Comparison of ENCODE assay signal across 19 cellular contexts in genomic region chr6:56899311-56899710, GRCh38. TPM values are rescaled to one million over a fixed set of nuclear protein-coding genes. Genes with fewer than 3 reads are reported as not detected.
DNase-seq lines count a peak whose midpoint lies in the region; ATAC-seq and TF ChIP-seq lines count a peak whose summit lies in the region.
"Had no signal": no experiment of that assay in that cellular context is flagged by ENCODE, and none has a peak within 500 bp of the region (broad histone marks: within the 10 kb centered on the region; RNA-seq: fewer than 3 reads in every experiment).

No MANE protein-coding gene starts in this region.

- H3K36me3 Mint-ChIP-seq in activated T-helper 17 cell treated with anti-CD3 and anti-CD28 coated beads, Interleukin-2, amount 50 U/mL, for 72 hours (ENCODE audit: low read depth), result no peaks in the 10 kb centered on the region
- H3K36me3 Mint-ChIP-seq: activated CD4-positive, alpha-beta memory T cell treated with anti-CD3 and anti-CD28 coated beads for 36 hours; CD4-positive, CD25-positive, alpha-beta regulatory T cell had no signal

- H3K9me3 Mint-ChIP-seq in activated T-helper 17 cell treated with anti-CD3 and anti-CD28 coated beads, Interleukin-2, amount 50 U/mL, for 72 hours, result no peaks in the 10 kb centered on the region
- H3K9me3 Mint-ChIP-seq: activated CD4-positive, alpha-beta memory T cell treated with anti-CD3 and anti-CD28 coated beads for 36 hours; activated T-cell treated with anti-CD3 and anti-CD28 coated beads, Interleukin-2, amount 50 U/mL, for 72 hours; stimulated activated naive CD8-positive, alpha-beta T cell treated with anti-CD3 and anti-CD28 coated beads, Interleukin-15, amount 100 ng/mL, for 72 hours had no signal

- no peak overlapping the region for H3K4me3 Mint-ChIP-seq in activated T-helper 17 cell treated with anti-CD3 and anti-CD28 coated beads, Interleukin-2, amount 50 U/mL, for 72 hours
- H3K4me3 Mint-ChIP-seq: activated CD4-positive, alpha-beta memory T cell treated with anti-CD3 and anti-CD28 coated beads for 36 hours; activated T-cell treated with anti-CD3 and anti-CD28 coated beads, Interleukin-2, amount 50 U/mL, for 72 hours; CD4-positive, CD25-positive, alpha-beta regulatory T cell; stimulated activated naive CD8-positive, alpha-beta T cell treated with anti-CD3 and anti-CD28 coated beads, Interleukin-15, amount 100 ng/mL, for 72 hours had no signal

- peaks cover 28% of the 10 kb centered on the region for H3K4me1 ChIP-seq in skeletal muscle satellite cell (ENCODE audit: control insufficient read depth, insufficient read depth, low read length)
- H3K4me1 ChIP-seq: pancreas had no signal

- in situ Hi-C loops in astrocyte of the cerebellum (cut with HindIII; ENCODE audit: low sequenced_read_pairs), result no loop called here

- no peak overlapping the region for H3K4me3 ChIP-seq in astrocyte of the cerebellum (ENCODE audit: low read depth, low read length)
- H3K4me3 ChIP-seq in skeletal muscle satellite cell (ENCODE audit: low read length), result no peak overlapping the region
- H3K4me3 ChIP-seq: pancreas, spleen had no signal

- H3K27me3 ChIP-seq in skeletal muscle satellite cell (ENCODE audit: control insufficient read depth, insufficient read depth, low read length), result no peaks in the 10 kb centered on the region
- H3K27me3 ChIP-seq: pancreas, spleen had no signal

- no peak overlapping the region for H3K4me2 ChIP-seq in skeletal muscle satellite cell (ENCODE audit: low read length)

- peak; percentile 56 for DNase-seq in GM04504 (ENCODE audit: low read depth)
- peak; percentile 27 for DNase-seq in astrocyte of the cerebellum (ENCODE audit: low read depth)
- peak; percentile 27 for DNase-seq in hepatic stellate cell (ENCODE audit: low spot score)
- DNase-seq in NCI-H226, result no peak
- DNase-seq in stimulated activated naive CD4-positive, alpha-beta T cell treated with Interleukin-2 at 50 U/mL for 16 hours (lab: John Stamatoyannopoulos, UW), result no peak
- DNase-seq: activated CD4-positive, alpha-beta memory T cell treated with anti-CD3 and anti-CD28 coated beads for 36 hours; activated T-cell treated with anti-CD3 and anti-CD28 coated beads, Interleukin-2, amount 50 U/mL, for 72 hours; CD4-positive, CD25-positive, alpha-beta regulatory T cell; DND-41; GOT3; hypothalamus; NCI-H774; pancreas; spleen; stimulated activated naive CD8-positive, alpha-beta T cell treated with anti-CD3 and anti-CD28 coated beads, Interleukin-15, amount 100 ng/mL, for 72 hours; SW 1271 had no signal

- H3K9ac ChIP-seq in skeletal muscle satellite cell (ENCODE audit: low read depth, low read length), result peak overlapping the region; percentile 28

- no peak overlapping the region for H3K27ac Mint-ChIP-seq in activated T-helper 17 cell treated with anti-CD3 and anti-CD28 coated beads, Interleukin-2, amount 50 U/mL, for 72 hours
- H3K27ac Mint-ChIP-seq: activated CD4-positive, alpha-beta memory T cell treated with anti-CD3 and anti-CD28 coated beads for 36 hours; activated T-cell treated with anti-CD3 and anti-CD28 coated beads, Interleukin-2, amount 50 U/mL, for 72 hours; CD4-positive, CD25-positive, alpha-beta regulatory T cell; stimulated activated naive CD8-positive, alpha-beta T cell treated with anti-CD3 and anti-CD28 coated beads, Interleukin-15, amount 100 ng/mL, for 72 hours had no signal

- H3K9me3 ChIP-seq in skeletal muscle satellite cell (replicated peaks; ENCODE audit: low read length), result no peaks in the 10 kb centered on the region
- H3K9me3 ChIP-seq: pancreas, spleen had no signal

- TF ChIP-seq CTCF in astrocyte of the cerebellum (IDR thresholded peaks at IDR 0.05; ENCODE audit: low read depth, low read length, missing control alignments), result no peak

- H3K27me3 Mint-ChIP-seq in activated T-helper 17 cell treated with anti-CD3 and anti-CD28 coated beads, Interleukin-2, amount 50 U/mL, for 72 hours, result peaks cover 10% of the 10 kb centered on the region

- ATAC-seq in HG03097 (IDR thresholded peaks at IDR 0.05; ENCODE audit: low FRiP score, unreplicated experiment), result no peak
- no peak for ATAC-seq in activated T-helper 17 cell treated with anti-CD3 and anti-CD28 coated beads, Interleukin-2, amount 50 U/mL, for 72 hours (replicated peaks)
- ATAC-seq: activated T-cell treated with anti-CD3 and anti-CD28 coated beads, Interleukin-2, amount 50 U/mL, for 72 hours; pancreas; stimulated activated naive CD8-positive, alpha-beta T cell treated with anti-CD3 and anti-CD28 coated beads, Interleukin-15, amount 100 ng/mL, for 72 hours had no signal

- peaks cover 10% of the 10 kb centered on the region for H3K36me3 ChIP-seq in skeletal muscle satellite cell (ENCODE audit: insufficient read depth, low read length)
- H3K36me3 ChIP-seq: pancreas, spleen had no signal

- H3K4me1 Mint-ChIP-seq in activated T-helper 17 cell treated with anti-CD3 and anti-CD28 coated beads, Interleukin-2, amount 50 U/mL, for 72 hours, result no peaks in the 10 kb centered on the region
- H3K4me1 Mint-ChIP-seq: CD4-positive, CD25-positive, alpha-beta regulatory T cell; stimulated activated naive CD8-positive, alpha-beta T cell treated with anti-CD3 and anti-CD28 coated beads, Interleukin-15, amount 100 ng/mL, for 72 hours had no signal

RNA-seq across cellular contexts. Expression of gene BEND6, which starts 55.6 kb away (rescaled TPM):
- 7.9 and 8.3 TPM in 2 replicates for total RNA-seq in skeletal muscle satellite cell (2012; rRNA removed)
- total RNA-seq in activated T-helper 17 cell treated with anti-CD3 and anti-CD28 coated beads, Interleukin-2, amount 50 U/mL, for 72 hours, result under 1 TPM in 1 of 2 donors, not detected in 1; 0.15 TPM
- total RNA-seq: activated CD4-positive, alpha-beta memory T cell treated with anti-CD3 and anti-CD28 coated beads for 36 hours; CD4-positive, CD25-positive, alpha-beta regulatory T cell had no signal

Comparison
In these comparisons a context has a peak if more than half of its experiments do, and no peak if none do; other contexts are left out.
1. DNase-seq: peak in GM04504 (single experiment), astrocyte of the cerebellum (single experiment) and hepatic stellate cell (single experiment); none in NCI-H226 (single experiment) and stimulated activated naive CD4-positive, alpha-beta T cell treated with Interleukin-2 at 50 U/mL for 16 hours (single experiment).